Comparison of ENCODE assay signal across 12 cellular contexts in genomic region chr9:130156672-130157071, GRCh38. TPM values are rescaled to one million over a fixed set of nuclear protein-coding genes. Genes with fewer than 3 reads are reported as not detected.
DNase-seq lines count a peak whose midpoint lies in the region; ATAC-seq and TF ChIP-seq lines count a peak whose summit lies in the region.
"Had no signal": no experiment of that assay in that cellular context is flagged by ENCODE, and none has a peak within 500 bp of the region (broad histone marks: within the 10 kb centered on the region; RNA-seq: fewer than 3 reads in every experiment).

No MANE protein-coding gene starts in this region.

- no peak overlapping the region for H3K27ac Mint-ChIP-seq in activated T-cell treated with anti-CD3 and anti-CD28 coated beads, Interleukin-2, amount 50 U/mL, for 72 hours
- H3K27ac Mint-ChIP-seq: activated naive CD8-positive, alpha-beta T cell treated with anti-CD3 and anti-CD28 coated beads, Interleukin-2, amount 10 ng/mL, durations not matched to agents 7 days and 5 days had no signal

- no peak overlapping the region for H3K4me3 Mint-ChIP-seq in activated T-cell treated with anti-CD3 and anti-CD28 coated beads, Interleukin-2, amount 50 U/mL, for 72 hours
- H3K4me3 Mint-ChIP-seq: activated naive CD8-positive, alpha-beta T cell treated with anti-CD3 and anti-CD28 coated beads, Interleukin-2, amount 10 ng/mL, durations not matched to agents 7 days and 5 days had no signal

- H3K9me3 ChIP-seq in body of pancreas (no peaks in the 10 kb centered on the region), upper lobe of right lung (no peaks in the 10 kb centered on the region)

- no peaks in the 10 kb centered on the region for H3K27me3 Mint-ChIP-seq in activated T-cell treated with anti-CD3 and anti-CD28 coated beads, Interleukin-2, amount 50 U/mL, for 72 hours (ENCODE audit: low read depth)

- DNase-seq in Right ventricle myocardium inferior (ENCODE audit: missing footprints): no peak
- no peak for DNase-seq in Right ventricle myocardium superior
- peak; percentile 84 to 92 (median 90) for DNase-seq in body of pancreas
- peak; percentile 33 for DNase-seq in kidney tubule cell (ENCODE audit: low spot score)
- DNase-seq in upper lobe of right lung: no peak
- DNase-seq in activated T-cell treated with anti-CD3 and anti-CD28 coated beads, Interleukin-2, amount 50 U/mL, for 72 hours: no peak
- no peak for DNase-seq in midbrain (lab: John Stamatoyannopoulos, UW)
- DNase-seq in NCI-H2171 (lab: John Stamatoyannopoulos, UW): no peak
- DNase-seq: activated CD8-positive, alpha-beta memory T cell treated with anti-CD3 and anti-CD28 coated beads, Interleukin-2, amount 50 U/mL, for 48 hours; activated naive CD8-positive, alpha-beta T cell treated with anti-CD3 and anti-CD28 coated beads, Interleukin-2, amount 10 ng/mL, durations not matched to agents 7 days and 5 days; cortex of kidney; NCI-H1417 had no signal

- no peak for TF ChIP-seq POLR2A in body of pancreas (IDR thresholded peaks at IDR 0.05)

- H3K9me3 Mint-ChIP-seq in activated T-cell treated with anti-CD3 and anti-CD28 coated beads, Interleukin-2, amount 50 U/mL, for 72 hours: no peaks in the 10 kb centered on the region
- H3K9me3 Mint-ChIP-seq: activated naive CD8-positive, alpha-beta T cell treated with anti-CD3 and anti-CD28 coated beads, Interleukin-2, amount 10 ng/mL, durations not matched to agents 7 days and 5 days had no signal

- H3K27ac ChIP-seq in body of pancreas (no peak overlapping the region), upper lobe of right lung (no peak overlapping the region)

- WGBS in body of pancreas, 2 donors: 0 to 28% methylated on average over 1 to 6 of the region's 6 CpGs

- H3K4me1 Mint-ChIP-seq in activated T-cell treated with anti-CD3 and anti-CD28 coated beads, Interleukin-2, amount 50 U/mL, for 72 hours (ENCODE audit: low read depth): peaks cover 13% of the 10 kb centered on the region
- H3K4me1 Mint-ChIP-seq: activated naive CD8-positive, alpha-beta T cell treated with anti-CD3 and anti-CD28 coated beads, Interleukin-2, amount 10 ng/mL, durations not matched to agents 7 days and 5 days had no signal

- H3K36me3 ChIP-seq in body of pancreas (replicated peaks in 1 of 2; ENCODE audit: insufficient read depth in 1 of 2, low read depth in 2 of 2): no peaks in the 10 kb centered on the region
- no peaks in the 10 kb centered on the region for H3K36me3 ChIP-seq in upper lobe of right lung

- no peak overlapping the region for H3K4me3 ChIP-seq in body of pancreas
- H3K4me3 ChIP-seq in upper lobe of right lung: no peak overlapping the region

- intact Hi-C loops in Right ventricle myocardium inferior (cut with DNase I): no loop called here
- intact Hi-C loops in Right ventricle myocardium superior (cut with DNase I): no loop called here
- intact Hi-C loops in body of pancreas (cut with DNase I): loop anchor here (5.0 kb wide), 1 partner anchor 81 kb away; no protein-coding TSS in a partner anchor
- intact Hi-C loops in upper lobe of right lung (cut with DNase I): no loop called here

- peak; percentile 33 to 74 (median 59) for TF ChIP-seq CTCF in body of pancreas (IDR thresholded peaks at IDR 0.05)
- no peak for TF ChIP-seq CTCF in upper lobe of right lung (IDR thresholded peaks at IDR 0.05)

- H3K27me3 ChIP-seq in body of pancreas (no peaks in the 10 kb centered on the region), upper lobe of right lung (no peaks in the 10 kb centered on the region)

- no peaks in the 10 kb centered on the region for H3K36me3 Mint-ChIP-seq in activated T-cell treated with anti-CD3 and anti-CD28 coated beads, Interleukin-2, amount 50 U/mL, for 72 hours (ENCODE audit: insufficient read depth in 2 of 2)
- H3K36me3 Mint-ChIP-seq: activated naive CD8-positive, alpha-beta T cell treated with anti-CD3 and anti-CD28 coated beads, Interleukin-2, amount 10 ng/mL, durations not matched to agents 7 days and 5 days had no signal

- ATAC-seq in Right ventricle myocardium inferior (peak; percentile 42), Right ventricle myocardium superior (ENCODE audit: poor library complexity) (no peak), body of pancreas (peak; percentile 95), upper lobe of right lung (peak; percentile 54)
- no peak for ATAC-seq in activated T-cell treated with anti-CD3 and anti-CD28 coated beads, Interleukin-2, amount 50 U/mL, for 72 hours (replicated peaks in 1 of 2)

- H3K4me1 ChIP-seq in body of pancreas: peaks cover 7% of the 10 kb centered on the region
- no peaks in the 10 kb centered on the region for H3K4me1 ChIP-seq in upper lobe of right lung

RNA-seq across cellular contexts. Expression of gene NCS1, which starts 15.5 kb away (rescaled TPM):
- total RNA-seq in Right ventricle myocardium inferior (5.0 TPM), Right ventricle myocardium superior (5.0 TPM), body of pancreas (1 to 10 TPM; 3.9 to 4.3 TPM), upper lobe of right lung (5.7 TPM)
- 10 to 100 TPM; 18.7 to 28.1 TPM for total RNA-seq in activated T-cell treated with anti-CD3 and anti-CD28 coated beads, Interleukin-2, amount 50 U/mL, for 72 hours

Comparison
In these comparisons a context has a peak if more than half of its experiments do, and no peak if none do; other contexts are left out.
1. ATAC-seq: peak in Right ventricle myocardium inferior (single experiment), body of pancreas (single experiment) and upper lobe of right lung (single experiment); none in Right ventricle myocardium superior (single experiment) and activated T-cell treated with anti-CD3 and anti-CD28 coated beads, Interleukin-2, amount 50 U/mL, for 72 hours (0 of 2).
2. DNase-seq: peak in body of pancreas (4 of 4) and kidney tubule cell (single experiment); none in Right ventricle myocardium inferior (single experiment), Right ventricle myocardium superior (single experiment), upper lobe of right lung (single experiment), activated T-cell treated with anti-CD3 and anti-CD28 coated beads, Interleukin-2, amount 50 U/mL, for 72 hours (0 of 2), midbrain (single experiment) and NCI-H2171 (single experiment).